In the genomic region with DNA sequence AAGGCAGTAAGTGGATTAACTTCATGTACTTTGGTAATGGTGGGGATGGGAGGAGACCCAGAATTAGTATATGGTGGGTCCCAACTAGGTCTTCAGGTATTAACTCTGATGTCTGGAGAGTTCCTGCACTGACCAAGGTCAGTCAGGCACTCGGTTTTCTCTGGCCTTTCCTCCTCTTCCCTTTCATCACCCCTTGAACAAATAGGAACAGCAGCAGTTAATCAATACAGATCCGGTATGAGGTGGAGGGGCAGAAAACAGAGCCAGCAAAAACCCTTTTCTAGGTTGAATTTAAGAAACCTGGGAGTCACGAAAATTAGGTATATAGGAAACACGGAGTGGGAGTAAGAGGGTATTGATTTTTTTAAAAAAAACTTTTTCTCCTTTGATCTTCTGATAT, we compare ENCODE assay signal across 20 cellular contexts. TPM values are rescaled to one million over a fixed set of nuclear protein-coding genes. Genes with fewer than 3 reads are reported as not detected.
DNase-seq lines count a peak whose midpoint lies in the region; ATAC-seq, FAIRE-seq and TF ChIP-seq lines count a peak whose summit lies in the region.
"Had no signal": no experiment of that assay in that cellular context is flagged by ENCODE, and none has a peak within 500 bp of the region (broad histone marks: within the 10 kb centered on the region; RNA-seq: fewer than 3 reads in every experiment).

No MANE protein-coding gene starts in this region.

- no peaks in the 10 kb centered on the region for H3K9me3 Mint-ChIP-seq in neural progenitor cell
- H3K9me3 Mint-ChIP-seq in stimulated activated naive CD8-positive, alpha-beta T cell treated with anti-CD3 and anti-CD28 coated beads, Interleukin-15, amount 100 ng/mL, for 72 hours, result no peaks in the 10 kb centered on the region
- H3K9me3 Mint-ChIP-seq: CD14-positive monocyte, HFFc6 had no signal

- in situ Hi-C loops in HepG2 (cut with HindIII; ENCODE audit: extremely low pct_ligation_motif_present, low pct_unique_long_range_greater_than_20kb), result no loop called here

- H3K9me3 ChIP-seq in heart left ventricle (no peaks in the 10 kb centered on the region), HepG2 (ENCODE audit: low read length) (no peaks in the 10 kb centered on the region), neural progenitor cell (ENCODE audit: low read depth) (no peaks in the 10 kb centered on the region), skeletal muscle tissue (ENCODE audit: control insufficient read depth in 3 of 3, low read length in 3 of 3) (no peaks in the 10 kb centered on the region)
- H3K9me3 ChIP-seq: A549, BLaER1 had no signal

- no peaks in the 10 kb centered on the region for H4K20me1 ChIP-seq in HepG2 (ENCODE audit: insufficient read depth, low read length)
- H4K20me1 ChIP-seq in neural progenitor cell (ENCODE audit: low read depth), result peaks cover 46% of the 10 kb centered on the region

- no peak for TF ChIP-seq RAD21 in HepG2 (CRISPR knock-in tag; IDR thresholded peaks at IDR 0.05)

- peaks cover 0 to 55% (median 25%) of the 10 kb centered on the region in 9 donors for H3K36me3 ChIP-seq in heart left ventricle
- H3K36me3 ChIP-seq in HepG2 (replicated peaks in 1 of 2; ENCODE audit: control insufficient read depth in 1 of 2, insufficient read depth in 2 of 2, low read length in 2 of 2), result no peaks in the 10 kb centered on the region
- H3K36me3 ChIP-seq in neural progenitor cell, result peaks cover 7% of the 10 kb centered on the region
- peaks cover 13 to 28% (median 14%) of the 10 kb centered on the region in 3 donors for H3K36me3 ChIP-seq in skeletal muscle tissue (ENCODE audit: control insufficient read depth in 3 of 3, insufficient read depth in 3 of 3, low read length in 3 of 3)

- H3K36me3 Mint-ChIP-seq in neural progenitor cell, result peaks cover 35% of the 10 kb centered on the region

- peaks cover 7% of the 10 kb centered on the region for H3K27me3 Mint-ChIP-seq in neural progenitor cell (ENCODE audit: insufficient read depth, low read depth)
- no peaks in the 10 kb centered on the region for H3K27me3 Mint-ChIP-seq in stimulated activated naive CD8-positive, alpha-beta T cell treated with anti-CD3 and anti-CD28 coated beads, Interleukin-15, amount 100 ng/mL, for 72 hours

- WGBS in heart left ventricle, 4 donors, result 45 to 58% (median 53%) methylated on average over 4 of the region's 4 CpGs
- under 1% methylated on average over 4 of the region's 4 CpGs for WGBS in HepG2 (ENCODE audit: low lambda C conversion rate)

- intact Hi-C loops in heart left ventricle (cut with DNase I), result loop anchor here in 1 of 10 donors (5.0 kb wide), 1 partner anchor 34 kb away; a partner anchor contains a TSS
- intact Hi-C loops in left cardiac atrium (cut with DNase I), result loop anchor here in 1 of 2 donors (5.0 kb wide), 1 partner anchor 34 kb away; a partner anchor contains a TSS
- intact Hi-C loops in HepG2 (cut with micrococcal nuclease; ENCODE audit: unreplicated experiment), result no loop called here

- TF ChIP-seq POLR2A in heart left ventricle (IDR thresholded peaks at IDR 0.05), result no peak
- TF ChIP-seq POLR2A in HepG2 (IDR thresholded peaks at IDR 0.05; ENCODE audit: insufficient read depth in 1 of 2, low read depth in 2 of 2, low read length in 2 of 2), result no peak

- BruUV-seq in HepG2 (replicated peaks; lab: Mats Ljungman, UMichigan), result no TSS peak

- no peak overlapping the region for H2AFZ ChIP-seq in HepG2 (ENCODE audit: low read length)
- no peak overlapping the region for H2AFZ ChIP-seq in neural progenitor cell (replicated peaks)

- H3K4me1 Mint-ChIP-seq in neural progenitor cell, result peaks cover 38% of the 10 kb centered on the region
- peaks cover 18% of the 10 kb centered on the region for H3K4me1 Mint-ChIP-seq in stimulated activated naive CD8-positive, alpha-beta T cell treated with anti-CD3 and anti-CD28 coated beads, Interleukin-15, amount 100 ng/mL, for 72 hours

- H3F3A ChIP-seq in neural progenitor cell (ENCODE audit: low read depth), result peaks cover 25% of the 10 kb centered on the region

- TF ChIP-seq EP300 in HepG2 (IDR thresholded peaks at IDR 0.05; ENCODE audit: low read depth in 2 of 2, low read length in 2 of 2) (peak in 1 of 2 experiments; percentile 53; a peak in 2 of 4 replicates), HepG2 (CRISPR knock-in tag; IDR thresholded peaks at IDR 0.05; ENCODE audit: borderline replicate concordance) (no peak)

- no peak overlapping the region for H3K27ac Mint-ChIP-seq in neural progenitor cell
- no peak overlapping the region for H3K27ac Mint-ChIP-seq in stimulated activated naive CD8-positive, alpha-beta T cell treated with anti-CD3 and anti-CD28 coated beads, Interleukin-15, amount 100 ng/mL, for 72 hours
- H3K27ac Mint-ChIP-seq: CD14-positive monocyte, HFFc6 had no signal

- no peak for ATAC-seq in heart left ventricle
- ATAC-seq in left cardiac atrium, result no peak
- peak; percentile 97 for ATAC-seq in HepG2
- no peak for ATAC-seq in stimulated activated naive CD8-positive, alpha-beta T cell treated with anti-CD3 and anti-CD28 coated beads, Interleukin-15, amount 100 ng/mL, for 72 hours
- ATAC-seq: A549, HCT116 had no signal

- TF ChIP-seq CTCF in heart left ventricle (IDR thresholded peaks at IDR 0.05) (no peak), HepG2 (CRISPR knock-in tag; IDR thresholded peaks at IDR 0.05) (no peak), neural progenitor cell (IDR thresholded peaks at IDR 0.05) (no peak)

- CTCF ChIA-PET in HepG2 (lab: Yijun Ruan, JAX; ENCODE audit: low intra/inter-chr PET ratio, low total read pairs), result no interaction called here

- FAIRE-seq in HepG2 (lab: Jason Lieb, UNC), result peak; percentile 67
- FAIRE-seq: A549, HTR-8/SVneo had no signal

- H3K4me2 ChIP-seq in HepG2 (ENCODE audit: low read depth, low read length) (peak overlapping the region; percentile 28), neural progenitor cell (peak overlapping the region; percentile 89)
- H3K4me2 ChIP-seq: A549, BLaER1 had no signal

- DNase-seq in heart left ventricle (no peak), left cardiac atrium (no peak), HepG2 (ENCODE audit: low spot score) (peak; percentile 9), neural progenitor cell (ENCODE audit: low spot score) (no peak), germinal center (ENCODE audit: low spot score) (no peak)
- no peak for DNase-seq in stimulated activated naive CD8-positive, alpha-beta T cell treated with anti-CD3 and anti-CD28 coated beads, Interleukin-15, amount 100 ng/mL, for 72 hours
- DNase-seq: CD4-positive, alpha-beta memory T cell; DMS153; DMS79; GDM1; GOT3; H7; HFFc6 had no signal

- H3K4me1 ChIP-seq in heart left ventricle (peaks cover 0 to 60% (median 17%) of the 10 kb centered on the region in 12 donors), HepG2 (ENCODE audit: insufficient read depth, low read length) (peaks cover 25% of the 10 kb centered on the region), neural progenitor cell (peaks cover 39% of the 10 kb centered on the region), skeletal muscle tissue (ENCODE audit: control insufficient read depth in 3 of 3, insufficient read depth in 3 of 3, low read length in 3 of 3) (peaks cover 18 to 37% (median 29%) of the 10 kb centered on the region in 3 donors)

- H3K4me3 ChIP-seq in heart left ventricle, result peak overlapping the region in 11 of 12 donors; percentile 6 to 97 (median 42)
- H3K4me3 ChIP-seq in HepG2 (replicated peaks in 1 of 3; ENCODE audit: insufficient read depth in 1 of 3, low read depth in 2 of 3, low read length in 3 of 3), result no peak overlapping the region
- no peak overlapping the region for H3K4me3 ChIP-seq in neural progenitor cell
- H3K4me3 ChIP-seq in skeletal muscle tissue (ENCODE audit: low read length in 3 of 3), result peak overlapping the region; percentile 79 to 98 (median 96)
- H3K4me3 ChIP-seq: A549, BLaER1 had no signal

- H3K27me3 ChIP-seq in heart left ventricle, result no peaks in the 10 kb centered on the region
- peaks cover 0 to 2% of the 10 kb centered on the region in 2 experiments; a peak in 1 of 5 replicates for H3K27me3 ChIP-seq in HepG2 (ENCODE audit: control insufficient read depth in 1 of 2, insufficient read depth in 2 of 2, low read length in 2 of 2)
- no peaks in the 10 kb centered on the region for H3K27me3 ChIP-seq in neural progenitor cell
- no peaks in the 10 kb centered on the region for H3K27me3 ChIP-seq in skeletal muscle tissue (ENCODE audit: control insufficient read depth in 3 of 3, insufficient read depth in 3 of 3, low read length in 3 of 3)
- H3K27me3 ChIP-seq: BLaER1 had no signal

- H3K9ac ChIP-seq in HepG2 (ENCODE audit: insufficient read depth, low read depth, low read length), result no peak overlapping the region
- H3K9ac ChIP-seq in neural progenitor cell, result no peak overlapping the region
- peak overlapping the region; percentile 84 to 87 (median 85) for H3K9ac ChIP-seq in skeletal muscle tissue (ENCODE audit: low read depth in 1 of 3, low read length in 3 of 3)
- H3K9ac ChIP-seq: BLaER1 had no signal

- no peaks in the 10 kb centered on the region for H3K79me2 ChIP-seq in HepG2 (ENCODE audit: insufficient read depth, low read length)
- peaks cover 54% of the 10 kb centered on the region for H3K79me2 ChIP-seq in neural progenitor cell (ENCODE audit: low read depth)

- POLR2A ChIA-PET in HepG2 (lab: Yijun Ruan, JAX), result no interaction called here

- no peak overlapping the region for H3K4me3 Mint-ChIP-seq in neural progenitor cell
- H3K4me3 Mint-ChIP-seq in stimulated activated naive CD8-positive, alpha-beta T cell treated with anti-CD3 and anti-CD28 coated beads, Interleukin-15, amount 100 ng/mL, for 72 hours, result no peak overlapping the region
- H3K4me3 Mint-ChIP-seq: CD14-positive monocyte; CD4-positive, alpha-beta memory T cell; HFFc6 had no signal

- H3K27ac ChIP-seq in heart left ventricle (peak overlapping the region in 11 of 12 donors; percentile 36 to 95 (median 72)), HepG2 (ENCODE audit: extremely low read length, insufficient read depth, low read length) (no peak overlapping the region), neural progenitor cell (no peak overlapping the region), skeletal muscle tissue (ENCODE audit: low read depth, low read length) (peak overlapping the region; percentile 94)
- H3K27ac ChIP-seq: 22Rv1, A549, BLaER1 had no signal

RNA-seq across cellular contexts. Expression of a gene that starts 4.0 kb away (rescaled TPM):
- total RNA-seq in heart left ventricle (100 to 1,000 TPM; 230 to 901 (median 521) TPM), left cardiac atrium (100 to 1,000 TPM; 202 to 260 TPM), HepG2 (2016; rRNA removed; fragmentation: Illumina TruSeq; extraction: Trizol) (1.4 and 2.4 TPM in 2 replicates), neural progenitor cell (ENCODE audit: low replicate concordance) (128 and 161 TPM in 2 replicates), skeletal muscle tissue (304 TPM)
- polyA plus RNA-seq in heart left ventricle (100 to 1,000 TPM; 160 to 205 TPM), HepG2 (2011; rRNA removed) (1.9 and 4.3 TPM in 2 replicates)
- total RNA-seq in HepG2 (2016; cell fraction: cytosol; rRNA removed; fragmentation: Illumina TruSeq; extraction: Trizol; ENCODE audit: low read depth), result 0.44 and 0.61 TPM in 2 replicates
- total RNA-seq in HepG2 (2016; cell fraction: insoluble cytoplasmic fraction; rRNA removed; fragmentation: Illumina TruSeq; extraction: Trizol), result 2.2 and 2.4 TPM in 2 replicates
- 0.48 and 0.77 TPM in 2 replicates for total RNA-seq in HepG2 (2016; cell fraction: membrane; rRNA removed; fragmentation: Illumina TruSeq; extraction: Trizol)
- total RNA-seq in HepG2 (2016; cell fraction: nucleus; rRNA removed; fragmentation: Illumina TruSeq; extraction: Trizol), result 2.4 and 2.6 TPM in 2 replicates
- polyA plus RNA-seq in HepG2 (2011; cell fraction: cytosol; rRNA removed), result 1.2 and 2.3 TPM in 2 replicates
- polyA plus RNA-seq in HepG2 (2011; cell fraction: nucleus; rRNA removed), result 6.0 and 7.7 TPM in 2 replicates
- polyA plus RNA-seq in HepG2 (2012), result 3.0 and 3.6 TPM in 2 replicates
- 0.18 and 0.24 TPM in 2 replicates for polyA plus RNA-seq in HepG2 (2016; cell fraction: cytosol; fragmentation: Illumina TruSeq; extraction: Trizol; ENCODE audit: low read depth)
- polyA plus RNA-seq in HepG2 (2016; cell fraction: insoluble cytoplasmic fraction; fragmentation: Illumina TruSeq; extraction: Trizol; ENCODE audit: low read depth), result 0.81 and 1.2 TPM in 2 replicates
- polyA plus RNA-seq in HepG2 (2016; cell fraction: membrane; fragmentation: Illumina TruSeq; extraction: Trizol; ENCODE audit: low read depth), result 0.40 and 0.65 TPM in 2 replicates
- polyA plus RNA-seq in HepG2 (2016; cell fraction: nucleus; fragmentation: Illumina TruSeq; extraction: Trizol; ENCODE audit: insufficient read depth, low read depth), result 1.8 and 2.6 TPM in 2 replicates
- polyA minus RNA-seq in HepG2 (2011; rRNA and poly(A)+ RNA removed; ENCODE audit: low replicate concordance), result 5.0 and 177 TPM in 2 replicates
- polyA minus RNA-seq in HepG2 (2011; cell fraction: cytosol; rRNA and poly(A)+ RNA removed), result 2.4 and 4.5 TPM in 2 replicates
- 2.8 and 3.9 TPM in 2 replicates for polyA minus RNA-seq in HepG2 (2011; cell fraction: nucleus; rRNA and poly(A)+ RNA removed)

RNA-seq across cellular contexts. Expression of a gene that starts 17.3 kb away (rescaled TPM):
- total RNA-seq in heart left ventricle (10 to 100 TPM in 4 of 9 donors, 1 to 10 TPM in 5; 6.9 to 13.6 (median 9.2) TPM), left cardiac atrium (10 to 100 TPM in 1 of 2 donors, 1 to 10 TPM in 1; 7.2 to 10.7 TPM), HepG2 (2016; rRNA removed; fragmentation: Illumina TruSeq; extraction: Trizol) (20.2 and 25.3 TPM in 2 replicates), neural progenitor cell (ENCODE audit: low replicate concordance) (37.6 and 89.9 TPM in 2 replicates), skeletal muscle tissue (15.1 TPM)
- polyA plus RNA-seq in heart left ventricle (1 to 10 TPM; 2.1 to 3.8 TPM), HepG2 (2011; rRNA removed) (9.6 and 14.0 TPM in 2 replicates)
- total RNA-seq in HepG2 (2016; cell fraction: cytosol; rRNA removed; fragmentation: Illumina TruSeq; extraction: Trizol; ENCODE audit: low read depth), result 13.5 and 17.7 TPM in 2 replicates
- 18.9 and 26.5 TPM in 2 replicates for total RNA-seq in HepG2 (2016; cell fraction: insoluble cytoplasmic fraction; rRNA removed; fragmentation: Illumina TruSeq; extraction: Trizol)
- total RNA-seq in HepG2 (2016; cell fraction: membrane; rRNA removed; fragmentation: Illumina TruSeq; extraction: Trizol), result 20.1 and 21.6 TPM in 2 replicates
- total RNA-seq in HepG2 (2016; cell fraction: nucleus; rRNA removed; fragmentation: Illumina TruSeq; extraction: Trizol), result 17.7 and 21.1 TPM in 2 replicates
- 4.4 and 6.7 TPM in 2 replicates for polyA plus RNA-seq in HepG2 (2011; cell fraction: cytosol; rRNA removed)
- 4.4 and 4.5 TPM in 2 replicates for polyA plus RNA-seq in HepG2 (2011; cell fraction: nucleus; rRNA removed)
- 4.5 and 6.5 TPM in 2 replicates for polyA plus RNA-seq in HepG2 (2012)
- 1.7 and 1.8 TPM in 2 replicates for polyA plus RNA-seq in HepG2 (2016; cell fraction: cytosol; fragmentation: Illumina TruSeq; extraction: Trizol; ENCODE audit: low read depth)
- 20.0 and 22.8 TPM in 2 replicates for polyA plus RNA-seq in HepG2 (2016; cell fraction: insoluble cytoplasmic fraction; fragmentation: Illumina TruSeq; extraction: Trizol; ENCODE audit: low read depth)
- polyA plus RNA-seq in HepG2 (2016; cell fraction: membrane; fragmentation: Illumina TruSeq; extraction: Trizol; ENCODE audit: low read depth), result 7.5 and 7.8 TPM in 2 replicates
- 15.1 and 16.2 TPM in 2 replicates for polyA plus RNA-seq in HepG2 (2016; cell fraction: nucleus; fragmentation: Illumina TruSeq; extraction: Trizol; ENCODE audit: insufficient read depth, low read depth)
- polyA minus RNA-seq in HepG2 (2011; rRNA and poly(A)+ RNA removed; ENCODE audit: low replicate concordance), result 8.9 and 48.8 TPM in 2 replicates
- polyA minus RNA-seq in HepG2 (2011; cell fraction: cytosol; rRNA and poly(A)+ RNA removed), result 10.4 and 11.8 TPM in 2 replicates
- polyA minus RNA-seq in HepG2 (2011; cell fraction: nucleus; rRNA and poly(A)+ RNA removed), result 31.7 and 39.7 TPM in 2 replicates

RNA-seq across cellular contexts. Expression of a gene that starts 34.1 kb away (rescaled TPM):
- total RNA-seq in heart left ventricle, result 10 to 100 TPM; 73.2 to 97.6 (median 81.5) TPM
- 10 to 100 TPM; 24.9 to 49.1 TPM for polyA plus RNA-seq in heart left ventricle
- 10 to 100 TPM; 47.3 to 50.0 TPM for total RNA-seq in left cardiac atrium
- 15.5 and 17.5 TPM in 2 replicates for total RNA-seq in HepG2 (2016; rRNA removed; fragmentation: Illumina TruSeq; extraction: Trizol)
- 3.7 and 4.4 TPM in 2 replicates for total RNA-seq in HepG2 (2016; cell fraction: cytosol; rRNA removed; fragmentation: Illumina TruSeq; extraction: Trizol; ENCODE audit: low read depth)
- 14.4 and 19.5 TPM in 2 replicates for total RNA-seq in HepG2 (2016; cell fraction: insoluble cytoplasmic fraction; rRNA removed; fragmentation: Illumina TruSeq; extraction: Trizol)
- total RNA-seq in HepG2 (2016; cell fraction: membrane; rRNA removed; fragmentation: Illumina TruSeq; extraction: Trizol), result 12.2 and 12.3 TPM in 2 replicates
- 8.2 and 9.7 TPM in 2 replicates for total RNA-seq in HepG2 (2016; cell fraction: nucleus; rRNA removed; fragmentation: Illumina TruSeq; extraction: Trizol)
- 14.0 and 14.9 TPM in 2 replicates for polyA plus RNA-seq in HepG2 (2011; rRNA removed)
- 11.7 and 13.2 TPM in 2 replicates for polyA plus RNA-seq in HepG2 (2011; cell fraction: cytosol; rRNA removed)
- 10.4 and 13.2 TPM in 2 replicates for polyA plus RNA-seq in HepG2 (2011; cell fraction: nucleus; rRNA removed)
- polyA plus RNA-seq in HepG2 (2012), result 11.7 and 15.8 TPM in 2 replicates
- 2.4 and 2.6 TPM in 2 replicates for polyA plus RNA-seq in HepG2 (2016; cell fraction: cytosol; fragmentation: Illumina TruSeq; extraction: Trizol; ENCODE audit: low read depth)
- 17.1 and 20.4 TPM in 2 replicates for polyA plus RNA-seq in HepG2 (2016; cell fraction: insoluble cytoplasmic fraction; fragmentation: Illumina TruSeq; extraction: Trizol; ENCODE audit: low read depth)
- 5.8 and 6.7 TPM in 2 replicates for polyA plus RNA-seq in HepG2 (2016; cell fraction: membrane; fragmentation: Illumina TruSeq; extraction: Trizol; ENCODE audit: low read depth)
- polyA plus RNA-seq in HepG2 (2016; cell fraction: nucleus; fragmentation: Illumina TruSeq; extraction: Trizol; ENCODE audit: insufficient read depth, low read depth), result 17.2 and 17.5 TPM in 2 replicates
- polyA minus RNA-seq in HepG2 (2011; rRNA and poly(A)+ RNA removed; ENCODE audit: low replicate concordance), result 16.9 and 50.8 TPM in 2 replicates
- polyA minus RNA-seq in HepG2 (2011; cell fraction: cytosol; rRNA and poly(A)+ RNA removed), result 13.0 and 14.5 TPM in 2 replicates
- polyA minus RNA-seq in HepG2 (2011; cell fraction: nucleus; rRNA and poly(A)+ RNA removed), result 17.1 and 25.0 TPM in 2 replicates
- 4.2 and 5.9 TPM in 2 replicates for total RNA-seq in neural progenitor cell (ENCODE audit: low replicate concordance)
- 32.9 TPM for total RNA-seq in skeletal muscle tissue

Comparison
In these comparisons a context has a peak if more than half of its experiments do, and no peak if none do; other contexts are left out.
1. H3K27ac ChIP-seq: peak in heart left ventricle (11 of 12) and skeletal muscle tissue (single experiment); none in HepG2 (single experiment) and neural progenitor cell (single experiment).
2. H3K4me3 ChIP-seq: peak in heart left ventricle (11 of 12) and skeletal muscle tissue (3 of 3); none in HepG2 (0 of 3) and neural progenitor cell (single experiment).
3. H3K9ac ChIP-seq: peak in skeletal muscle tissue (3 of 3); none in HepG2 (single experiment) and neural progenitor cell (single experiment).
4. RNA of a gene that starts 4.0 kb away (total RNA-seq): 230 to 901 TPM in heart left ventricle, 304 TPM in skeletal muscle tissue (single experiment), 202 to 260 TPM in left cardiac atrium and 128 to 161 TPM in neural progenitor cell; 0.44 to 2.6 TPM in HepG2; every median in the first group is over 10 times any median in the second.